23 cellular contexts compared by ENCODE assay signal in the genomic region with DNA sequence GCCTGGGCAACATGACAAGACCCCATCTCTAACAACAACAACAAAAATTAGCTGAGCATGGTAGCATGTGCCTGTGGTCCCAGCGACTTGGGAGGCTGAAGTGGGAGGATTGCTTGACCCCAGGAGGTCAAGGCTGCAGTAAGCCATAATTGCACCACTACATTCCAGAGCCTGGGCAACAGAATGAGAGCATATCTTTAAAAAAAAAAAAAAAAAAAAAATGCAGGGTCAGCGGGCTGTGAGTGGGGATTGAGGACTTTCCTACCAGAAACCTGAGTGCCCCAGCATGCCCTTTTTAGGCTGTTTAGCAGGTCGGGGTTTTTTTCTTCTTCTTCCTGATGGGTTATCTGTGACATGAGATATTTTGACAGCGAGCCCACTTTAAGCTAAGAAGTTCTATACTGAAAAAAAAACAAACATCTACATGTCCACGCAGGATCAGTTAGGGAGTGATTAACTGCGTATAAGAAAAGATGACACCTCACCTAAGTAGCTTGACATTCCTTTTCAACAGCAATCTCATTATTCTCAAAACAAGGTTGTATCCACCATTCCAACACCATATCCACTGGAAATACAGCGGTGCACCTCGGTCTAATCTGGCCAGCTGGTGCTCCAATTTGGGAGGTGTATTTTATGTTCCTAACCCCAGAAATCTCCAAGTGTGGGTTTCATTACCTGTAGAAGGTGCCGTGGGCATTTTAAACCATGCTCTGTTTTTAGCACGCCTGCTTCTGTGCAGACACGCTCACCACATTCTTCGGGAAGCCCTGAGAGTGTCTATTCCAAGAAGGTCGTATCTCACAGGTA. TPM values are rescaled to one million over a fixed set of nuclear protein-coding genes. Genes with fewer than 3 reads are reported as not detected.
DNase-seq lines count a peak whose midpoint lies in the region; TF ChIP-seq lines count a peak whose summit lies in the region.
"Had no signal": no experiment of that assay in that cellular context is flagged by ENCODE, and none has a peak within 500 bp of the region (broad histone marks: within the 10 kb centered on the region; RNA-seq: fewer than 3 reads in every experiment).

No MANE protein-coding gene starts in this region.

- H3K27ac ChIP-seq in HEK293 (ENCODE audit: extremely low read depth, low read depth, low read length), result no peak overlapping the region
- no peak overlapping the region for H3K27ac ChIP-seq in neural progenitor cell
- H3K27ac ChIP-seq: HL-60, KMS-11, neutrophil, testis had no signal

- no peaks in the 10 kb centered on the region for H3K9me3 ChIP-seq in HEK293 (ENCODE audit: control insufficient read depth, insufficient read depth, low read depth, low read length)
- no peaks in the 10 kb centered on the region for H3K9me3 ChIP-seq in neural progenitor cell (ENCODE audit: low read depth)
- H3K9me3 ChIP-seq: Caco-2, neutrophil, testis had no signal

- H3K36me3 ChIP-seq in HEK293 (ENCODE audit: control insufficient read depth in 2 of 2, insufficient read depth in 1 of 2, low read length in 2 of 2) (no peaks in the 10 kb centered on the region), neural progenitor cell (no peaks in the 10 kb centered on the region)
- H3K36me3 ChIP-seq: neutrophil had no signal

- no peak overlapping the region for H3K4me2 ChIP-seq in neural progenitor cell
- H3K4me2 ChIP-seq: KMS-11 had no signal

- DNase-seq in choroid plexus epithelial cell (ENCODE audit: low read depth) (peak; percentile 44), neural progenitor cell (ENCODE audit: low spot score) (no peak), NCI-H526 treated with DMSO at 0.1 percent for 48 hours (lab: John Stamatoyannopoulos, UW) (no peak), kidney glomerular epithelial cell (lab: John Stamatoyannopoulos, UW) (no peak)
- DNase-seq in activated CD4-positive, alpha-beta T cell treated with anti-CD3 and anti-CD28 coated beads, Interleukin-2, amount 10 ng/mL, durations not matched to agents 24 days and 14 days, result no peak
- DNase-seq: activated CD4-positive, alpha-beta memory T cell treated with anti-CD3 and anti-CD28 coated beads for 36 hours; activated T-cell treated with anti-CD3 and anti-CD28 coated beads, Interleukin-2, amount 50 U/mL, for 24 hours; AML-193; Caco-2; EL; endodermal cell; foreskin fibroblast; NCI-H1048; NCI-H526; retina; SIG-M5; stimulated activated CD4-positive, alpha-beta T cell treated with anti-CD3 and anti-CD28 coated beads, Interleukin-12 subunit alpha, Interleukin-12 subunit beta, amount 100 ng/mL, for 4 hours; testis had no signal

- CTCF ChIA-PET in HEK293 (lab: Yijun Ruan, JAX), result interaction anchor here (0.6 to 1.2 kb wide), 4 partner anchors 47 to 243 kb away, joined by 3 to 4 read pairs (median 3); no protein-coding TSS in a partner anchor

- POLR2A ChIA-PET in HEK293 (lab: Yijun Ruan, JAX), result interaction anchor here (0.7 to 2.1 kb wide), 3 partner anchors 17 to 69 kb away, joined by 3 to 9 read pairs (median 4); partner anchors contain the start of gene CLIP2

- peaks cover 10% of the 10 kb centered on the region for H3K27me3 Mint-ChIP-seq in neural progenitor cell (ENCODE audit: insufficient read depth, low read depth)
- peaks cover 8% of the 10 kb centered on the region for H3K27me3 Mint-ChIP-seq in activated CD4-positive, alpha-beta T cell treated with anti-CD3 and anti-CD28 coated beads, Interleukin-2, amount 10 ng/mL, durations not matched to agents 24 days and 14 days

- intact Hi-C loops in activated CD4-positive, alpha-beta T cell treated with anti-CD3 and anti-CD28 coated beads, Interleukin-2, amount 10 ng/mL, durations not matched to agents 24 days and 14 days (cut with micrococcal nuclease), result no loop called here

- H3K4me3 ChIP-seq in HEK293 (ENCODE audit: low read depth, low read length) (no peak overlapping the region), choroid plexus epithelial cell (ENCODE audit: low read depth, low read length) (no peak overlapping the region), neural progenitor cell (no peak overlapping the region)
- H3K4me3 ChIP-seq: testis had no signal

- H4K20me1 ChIP-seq in neural progenitor cell (ENCODE audit: low read depth), result no peaks in the 10 kb centered on the region

- no peak overlapping the region for H3K27ac Mint-ChIP-seq in neural progenitor cell
- H3K27ac Mint-ChIP-seq in activated CD4-positive, alpha-beta T cell treated with anti-CD3 and anti-CD28 coated beads, Interleukin-2, amount 10 ng/mL, durations not matched to agents 24 days and 14 days, result no peak overlapping the region
- H3K27ac Mint-ChIP-seq: activated CD4-positive, alpha-beta memory T cell treated with anti-CD3 and anti-CD28 coated beads for 36 hours; activated naive CD4-positive, alpha-beta T cell treated with anti-CD3 and anti-CD28 coated beads, Interleukin-2, amount 50 U/mL, for 72 hours; activated T-cell treated with anti-CD3 and anti-CD28 coated beads, Interleukin-2, amount 50 U/mL, for 24 hours; endodermal cell had no signal

- H3K4me1 Mint-ChIP-seq in neural progenitor cell, result peaks cover 33% of the 10 kb centered on the region
- H3K4me1 Mint-ChIP-seq in activated CD4-positive, alpha-beta T cell treated with anti-CD3 and anti-CD28 coated beads, Interleukin-2, amount 10 ng/mL, durations not matched to agents 24 days and 14 days, result peaks cover 10% of the 10 kb centered on the region

- peaks cover 13% of the 10 kb centered on the region for H3K27me3 ChIP-seq in neural progenitor cell
- H3K27me3 ChIP-seq: neutrophil, testis had no signal

- no peak overlapping the region for H2AFZ ChIP-seq in neural progenitor cell (replicated peaks)

- H3K79me2 ChIP-seq in neural progenitor cell (ENCODE audit: low read depth), result no peaks in the 10 kb centered on the region

- H3F3A ChIP-seq in neural progenitor cell (ENCODE audit: low read depth), result peaks cover 5% of the 10 kb centered on the region

- H3K9ac ChIP-seq in neural progenitor cell, result no peak overlapping the region
- H3K9ac ChIP-seq: KMS-11 had no signal

- H3K9me3 Mint-ChIP-seq in neural progenitor cell, result no peaks in the 10 kb centered on the region
- H3K9me3 Mint-ChIP-seq in activated CD4-positive, alpha-beta T cell treated with anti-CD3 and anti-CD28 coated beads, Interleukin-2, amount 10 ng/mL, durations not matched to agents 24 days and 14 days, result no peaks in the 10 kb centered on the region
- H3K9me3 Mint-ChIP-seq: activated CD4-positive, alpha-beta memory T cell treated with anti-CD3 and anti-CD28 coated beads for 36 hours; activated naive CD4-positive, alpha-beta T cell treated with anti-CD3 and anti-CD28 coated beads, Interleukin-2, amount 50 U/mL, for 72 hours; activated T-cell treated with anti-CD3 and anti-CD28 coated beads, Interleukin-2, amount 50 U/mL, for 24 hours; endodermal cell had no signal

- H3K4me1 ChIP-seq in HEK293 (ENCODE audit: control insufficient read depth, insufficient read depth, low read length) (no peaks in the 10 kb centered on the region), neural progenitor cell (no peaks in the 10 kb centered on the region)

- peak overlapping the region; percentile 30 for H3K4me3 Mint-ChIP-seq in neural progenitor cell
- H3K4me3 Mint-ChIP-seq in activated CD4-positive, alpha-beta T cell treated with anti-CD3 and anti-CD28 coated beads, Interleukin-2, amount 10 ng/mL, durations not matched to agents 24 days and 14 days, result no peak overlapping the region
- H3K4me3 Mint-ChIP-seq: activated CD4-positive, alpha-beta memory T cell treated with anti-CD3 and anti-CD28 coated beads for 36 hours; activated T-cell treated with anti-CD3 and anti-CD28 coated beads, Interleukin-2, amount 50 U/mL, for 24 hours; endodermal cell had no signal

- H3K36me3 Mint-ChIP-seq in neural progenitor cell, result no peaks in the 10 kb centered on the region
- no peaks in the 10 kb centered on the region for H3K36me3 Mint-ChIP-seq in activated CD4-positive, alpha-beta T cell treated with anti-CD3 and anti-CD28 coated beads, Interleukin-2, amount 10 ng/mL, durations not matched to agents 24 days and 14 days (ENCODE audit: low read depth)
- H3K36me3 Mint-ChIP-seq: activated CD4-positive, alpha-beta memory T cell treated with anti-CD3 and anti-CD28 coated beads for 36 hours; activated naive CD4-positive, alpha-beta T cell treated with anti-CD3 and anti-CD28 coated beads, Interleukin-2, amount 50 U/mL, for 72 hours had no signal

- no peak for TF ChIP-seq CTCF in HEK293 (tag by site-specific recombination; IDR thresholded peaks at IDR 0.05)
- no peak for TF ChIP-seq CTCF in choroid plexus epithelial cell (conservative IDR thresholded peaks at IDR 0.05; ENCODE audit: low read depth, low read length)
- no peak for TF ChIP-seq CTCF in neural progenitor cell (IDR thresholded peaks at IDR 0.05)

TF ChIP-seq in HEK293, 187 proteins besides CTCF, POLR2A, EP300 and RAD21:
- TF ChIP-seq ZNF121 (tag by site-specific recombination; IDR thresholded peaks at IDR 0.05), result 0 out of 2 replicates have a peak, but pooled peaks have one; percentile 19
- no peak for TF ChIP-seq ZNF175 (tag by site-specific recombination; IDR thresholded peaks at IDR 0.05)
TF ChIP-seq in HEK293: peak in this region for 1.

RNA-seq across cellular contexts. Expression of gene RFC2, which starts 13.8 kb away (rescaled TPM):
- 66.0 and 71.3 TPM in 2 replicates for total RNA-seq in neural progenitor cell (ENCODE audit: low replicate concordance)
- 88.0 and 94.7 TPM in 2 replicates for total RNA-seq in activated CD4-positive, alpha-beta T cell treated with anti-CD3 and anti-CD28 coated beads, Interleukin-2, amount 10 ng/mL, durations not matched to agents 24 days and 14 days

RNA-seq across cellular contexts. Expression of gene CLIP2, which starts 21.2 kb away (rescaled TPM):
- total RNA-seq in neural progenitor cell (ENCODE audit: low replicate concordance), result 7.5 and 29.6 TPM in 2 replicates
- total RNA-seq in activated CD4-positive, alpha-beta T cell treated with anti-CD3 and anti-CD28 coated beads, Interleukin-2, amount 10 ng/mL, durations not matched to agents 24 days and 14 days, result 1.2 and 1.4 TPM in 2 replicates

RNA-seq across cellular contexts. Expression of gene LAT2, which starts 58.2 kb away (rescaled TPM):
- not detected in 2 replicates for total RNA-seq in neural progenitor cell (ENCODE audit: low replicate concordance)
- 13.8 and 16.9 TPM in 2 replicates for total RNA-seq in activated CD4-positive, alpha-beta T cell treated with anti-CD3 and anti-CD28 coated beads, Interleukin-2, amount 10 ng/mL, durations not matched to agents 24 days and 14 days

Comparison
In these comparisons a context has a peak if more than half of its experiments do, and no peak if none do; other contexts are left out.
1. RNA of gene LAT2, which starts 58.2 kb away (total RNA-seq): 13.8 to 16.9 TPM in activated CD4-positive, alpha-beta T cell treated with anti-CD3 and anti-CD28 coated beads, Interleukin-2, amount 10 ng/mL, durations not matched to agents 24 days and 14 days; not detected in neural progenitor cell; every median in the first group is over 10 times any median in the second.